15 cellular contexts compared by ENCODE assay signal in genomic region chr20:32111763-32112162, GRCh38. TPM values are rescaled to one million over a fixed set of nuclear protein-coding genes. Genes with fewer than 3 reads are reported as not detected.
DNase-seq lines count a peak whose midpoint lies in the region; ATAC-seq, FAIRE-seq and TF ChIP-seq lines count a peak whose summit lies in the region.
"Had no signal": no experiment of that assay in that cellular context is flagged by ENCODE, and none has a peak within 500 bp of the region (broad histone marks: within the 10 kb centered on the region; RNA-seq: fewer than 3 reads in every experiment).

No MANE protein-coding gene starts in this region.

- in situ Hi-C loops in KBM-7 (cut with MboI; ENCODE audit: low pct_unique_long_range_greater_than_20kb, low sequenced_read_pairs) = no loop called here

- peaks cover 18% of the 10 kb centered on the region for H3K36me3 Mint-ChIP-seq in stimulated activated naive CD8-positive, alpha-beta T cell treated with anti-CD3 and anti-CD28 coated beads, Interleukin-15, Interleukin-2, amounts not matched to agents 100 ng/mL and 50 ng/mL, for 24 hours (ENCODE audit: low read depth)
- H3K36me3 Mint-ChIP-seq in activated B cell treated with CpG ODN at 0.5 μM for 24 hours (ENCODE audit: low read depth) (peaks cover 25% of the 10 kb centered on the region), mesothelial cell of epicardium (no peaks in the 10 kb centered on the region)

- peak overlapping the region; percentile 96 for H3K4me3 Mint-ChIP-seq in stimulated activated naive CD8-positive, alpha-beta T cell treated with anti-CD3 and anti-CD28 coated beads, Interleukin-15, Interleukin-2, amounts not matched to agents 100 ng/mL and 50 ng/mL, for 24 hours
- H3K4me3 Mint-ChIP-seq in activated B cell treated with CpG ODN at 0.5 μM for 24 hours = peak overlapping the region; percentile 3
- H3K4me3 Mint-ChIP-seq in mesothelial cell of epicardium = peak overlapping the region; percentile 5
- H3K4me3 Mint-ChIP-seq: stimulated activated memory B cell treated with anti-CD40 and anti-IgM and Interleukin-4, amounts not matched to agents 10 μg/mL and 1 μg/mL and 100 μg/mL, for 72 hours had no signal

- TF ChIP-seq CTCF in activated B cell treated with CpG ODN at 0.5 μM for 24 hours (IDR thresholded peaks at IDR 0.05) (no peak), mesothelial cell of epicardium (IDR thresholded peaks at IDR 0.05; ENCODE audit: unreplicated experiment) (no peak)

- intact Hi-C loops in activated B cell treated with CpG ODN at 0.5 μM for 24 hours (cut with micrococcal nuclease) = no loop called here

- no peak for DNase-seq in stimulated activated naive CD8-positive, alpha-beta T cell treated with anti-CD3 and anti-CD28 coated beads, Interleukin-15, Interleukin-2, amounts not matched to agents 100 U/mL and 50 U/mL, for 24 hours
- no peak for DNase-seq in activated B cell treated with CpG ODN at 0.5 μM for 24 hours
- no peak for DNase-seq in mesothelial cell of epicardium (ENCODE audit: low spot score in 2 of 2, unreplicated experiment in 2 of 2)
- no peak for DNase-seq in GM19239 (ENCODE audit: insufficient read length, low spot score)
- DNase-seq in NCI-H1417 (lab: John Stamatoyannopoulos, UW) = no peak
- no peak for DNase-seq in KBM-7
- DNase-seq: endodermal cell, left ventricle myocardium superior, NCI-H2171 had no signal

- POLR2A ChIA-PET in activated B cell treated with CpG ODN at 0.5 μM for 24 hours (lab: Charles Lee) = no interaction called here

- H3K4me1 Mint-ChIP-seq in stimulated activated naive CD8-positive, alpha-beta T cell treated with anti-CD3 and anti-CD28 coated beads, Interleukin-15, Interleukin-2, amounts not matched to agents 100 ng/mL and 50 ng/mL, for 24 hours (ENCODE audit: low read depth) = peaks cover 57% of the 10 kb centered on the region
- H3K4me1 Mint-ChIP-seq in activated B cell treated with CpG ODN at 0.5 μM for 24 hours = peaks cover 41% of the 10 kb centered on the region
- H3K4me1 Mint-ChIP-seq in mesothelial cell of epicardium = peaks cover 17% of the 10 kb centered on the region

- CTCF ChIA-PET in activated B cell treated with CpG ODN at 0.5 μM for 24 hours (lab: Charles Lee) = no interaction called here

- no peak for ATAC-seq in stimulated activated naive CD8-positive, alpha-beta T cell treated with anti-CD3 and anti-CD28 coated beads, Interleukin-15, Interleukin-2, amounts not matched to agents 100 U/mL and 50 U/mL, for 24 hours
- ATAC-seq in activated B cell treated with CpG ODN at 0.5 μM for 24 hours (ENCODE audit: low read depth) = no peak
- ATAC-seq in HG03139 (IDR thresholded peaks at IDR 0.05; ENCODE audit: unreplicated experiment) = no peak
- ATAC-seq: body of pancreas; left ventricle myocardium superior; Panc1; stimulated activated memory B cell treated with anti-CD40 and anti-IgM and Interleukin-4, amounts not matched to agents 10 μg/mL and 1 μg/mL and 100 μg/mL, for 72 hours had no signal

- H3K27me3 Mint-ChIP-seq in stimulated activated naive CD8-positive, alpha-beta T cell treated with anti-CD3 and anti-CD28 coated beads, Interleukin-15, Interleukin-2, amounts not matched to agents 100 ng/mL and 50 ng/mL, for 24 hours = no peaks in the 10 kb centered on the region
- H3K27me3 Mint-ChIP-seq in activated B cell treated with CpG ODN at 0.5 μM for 24 hours (no peaks in the 10 kb centered on the region), mesothelial cell of epicardium (ENCODE audit: low read depth) (peaks cover 4% of the 10 kb centered on the region)
- H3K27me3 Mint-ChIP-seq: stimulated activated memory B cell treated with anti-CD40 and anti-IgM and Interleukin-4, amounts not matched to agents 10 μg/mL and 1 μg/mL and 100 μg/mL, for 72 hours had no signal

- peak overlapping the region; percentile 12 for H3K27ac Mint-ChIP-seq in stimulated activated naive CD8-positive, alpha-beta T cell treated with anti-CD3 and anti-CD28 coated beads, Interleukin-15, Interleukin-2, amounts not matched to agents 100 ng/mL and 50 ng/mL, for 24 hours
- H3K27ac Mint-ChIP-seq in activated B cell treated with CpG ODN at 0.5 μM for 24 hours = no peak overlapping the region
- H3K27ac Mint-ChIP-seq in mesothelial cell of epicardium = no peak overlapping the region
- H3K27ac Mint-ChIP-seq: endodermal cell; stimulated activated memory B cell treated with anti-CD40 and anti-IgM and Interleukin-4, amounts not matched to agents 10 μg/mL and 1 μg/mL and 100 μg/mL, for 72 hours had no signal

- FAIRE-seq in GM19239 (lab: Jason Lieb, UNC) = no peak
- FAIRE-seq: TTC549 had no signal

- H3K9me3 Mint-ChIP-seq in stimulated activated naive CD8-positive, alpha-beta T cell treated with anti-CD3 and anti-CD28 coated beads, Interleukin-15, Interleukin-2, amounts not matched to agents 100 ng/mL and 50 ng/mL, for 24 hours = no peaks in the 10 kb centered on the region
- H3K9me3 Mint-ChIP-seq in activated B cell treated with CpG ODN at 0.5 μM for 24 hours (no peaks in the 10 kb centered on the region), mesothelial cell of epicardium (no peaks in the 10 kb centered on the region)
- H3K9me3 Mint-ChIP-seq: endodermal cell; stimulated activated memory B cell treated with anti-CD40 and anti-IgM and Interleukin-4, amounts not matched to agents 10 μg/mL and 1 μg/mL and 100 μg/mL, for 72 hours had no signal

RNA-seq across cellular contexts. Expression of gene TM9SF4, which starts 2.2 kb away (rescaled TPM):
- total RNA-seq in activated B cell treated with CpG ODN at 0.5 μM for 24 hours (41.9 and 48.1 TPM in 2 replicates), mesothelial cell of epicardium (77.8 to 82.2 TPM (median 80.2 TPM) in 3 replicates)

RNA-seq across cellular contexts. Expression of gene HCK, which starts 59.7 kb away (rescaled TPM):
- total RNA-seq in activated B cell treated with CpG ODN at 0.5 μM for 24 hours (183 TPM in 2 replicates), mesothelial cell of epicardium (not detected in 3 replicates)

Comparison
In these comparisons a context has a peak if more than half of its experiments do, and no peak if none do; other contexts are left out.
1. H3K4me3 Mint-ChIP-seq: peak in every context shown above with its lines; median percentile 96 in stimulated activated naive CD8-positive, alpha-beta T cell treated with anti-CD3 and anti-CD28 coated beads, Interleukin-15, Interleukin-2, amounts not matched to agents 100 ng/mL and 50 ng/mL, for 24 hours; 5 in mesothelial cell of epicardium; 3 in activated B cell treated with CpG ODN at 0.5 μM for 24 hours.
2. RNA of gene HCK, which starts 59.7 kb away (total RNA-seq): 183 TPM in activated B cell treated with CpG ODN at 0.5 μM for 24 hours; not detected in mesothelial cell of epicardium; every median in the first group is over 100 times any median in the second.